Comparison of ENCODE assay signal across 1 cellular context in the genomic region with DNA sequence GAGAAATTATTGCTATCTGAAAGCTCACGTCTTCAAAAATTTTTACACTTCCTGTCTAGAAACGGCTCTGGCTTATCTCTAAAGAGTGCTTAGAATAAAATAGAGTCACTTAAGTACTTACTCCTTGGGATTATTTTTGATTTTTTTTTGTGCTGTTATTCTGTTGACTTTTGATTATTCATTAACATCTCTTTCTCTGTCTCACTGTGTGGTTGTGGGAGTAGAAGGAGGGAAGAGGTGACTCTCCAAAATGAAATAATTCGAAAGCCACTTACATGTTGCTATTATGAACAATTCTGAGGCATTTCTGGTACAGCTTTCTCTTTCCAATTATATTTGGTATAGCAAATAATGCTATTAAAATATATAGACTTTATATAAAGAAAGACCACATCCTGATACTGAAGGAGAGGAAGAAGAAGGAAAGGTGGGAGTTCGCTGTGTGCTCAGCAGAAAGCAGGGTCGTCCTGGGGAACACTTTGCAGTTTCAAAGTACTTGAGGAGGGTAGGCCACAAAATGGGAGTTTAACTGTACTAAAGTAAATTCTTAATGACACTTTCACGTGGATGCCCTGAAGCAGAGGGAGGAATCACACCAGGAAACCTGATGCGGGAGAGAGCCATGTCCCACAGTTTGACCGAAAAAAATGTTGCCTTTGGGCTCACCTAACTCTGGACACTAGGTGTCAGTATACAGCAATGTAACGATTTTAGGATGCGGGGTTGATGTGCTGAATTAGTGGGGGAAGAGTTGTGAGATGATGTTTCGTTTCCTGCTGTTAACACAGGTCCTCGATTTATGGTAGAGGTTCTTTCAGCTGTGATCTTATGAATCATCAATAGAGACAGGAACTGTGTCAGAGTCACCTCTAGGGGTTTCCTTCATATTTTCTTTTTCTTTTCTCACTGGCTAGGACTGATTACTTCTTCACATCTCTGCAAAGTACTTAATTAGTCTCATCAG.
TF ChIP-seq lines count a peak whose summit lies in the region.

No MANE protein-coding gene starts in this region.

TF ChIP-seq in IMR-90, 13 proteins besides CTCF, POLR2A, EP300 and RAD21 (continued from another document):
- peak; percentile 38; the same call in 1 of the 2 replicates for TF ChIP-seq BHLHE40 (IDR thresholded peaks at IDR 0.05; ENCODE audit: low read depth, low read length)
- 0 out of 2 replicates have a peak, but pooled peaks have one; percentile 18 for TF ChIP-seq MAZ (IDR thresholded peaks at IDR 0.05; ENCODE audit: borderline replicate concordance, low read depth, low read length)
- peak; percentile 29; the same call in 1 of the 2 replicates for TF ChIP-seq FOS (IDR thresholded peaks at IDR 0.05; ENCODE audit: low read depth, low read length)
- TF ChIP-seq CHD1 (IDR thresholded peaks at IDR 0.05; ENCODE audit: low read depth, low read length) = no peak
- TF ChIP-seq RFX5 (IDR thresholded peaks at IDR 0.05; ENCODE audit: low read depth, low read length) = no peak
- TF ChIP-seq MXI1 (IDR thresholded peaks at IDR 0.05; ENCODE audit: borderline replicate concordance, low read depth, low read length) = no peak
- no peak for TF ChIP-seq MAFK (IDR thresholded peaks at IDR 0.05; ENCODE audit: low read depth, low read length)
- peak; percentile 91 for TF ChIP-seq SMC3 (IDR thresholded peaks at IDR 0.05; ENCODE audit: low read depth, low read length)
- no peak for TF ChIP-seq RCOR1 (IDR thresholded peaks at IDR 0.05; ENCODE audit: insufficient replicate concordance, low read length)
